1 cellular context compared by ENCODE assay signal in genomic region chr17:32443827-32444300, GRCh38.
A peak's percentile ranks its signal among the peaks of the same experiment; 100 is the strongest.
TF ChIP-seq lines count a peak whose summit lies in the region.

No MANE protein-coding gene starts in this region.

TF ChIP-seq in HepG2, 621 proteins besides CTCF, POLR2A, EP300 and RAD21 (continues in another document):
- TF ChIP-seq HOXA7 (CRISPR knock-in tag; IDR thresholded peaks at IDR 0.05) (no peak), DNMT3B (CRISPR knock-in tag; conservative IDR thresholded peaks at IDR 0.05) (no peak), HIVEP1 (CRISPR knock-in tag; IDR thresholded peaks at IDR 0.05) (no peak), ZNF619 (CRISPR knock-in tag; IDR thresholded peaks at IDR 0.05) (no peak), ZNF7 (CRISPR knock-in tag; IDR thresholded peaks at IDR 0.05) (no peak), ZNF572 (CRISPR knock-in tag; IDR thresholded peaks at IDR 0.05) (0 out of 2 replicates have a peak, but pooled peaks have one; percentile 64), ZSCAN31 (CRISPR knock-in tag; IDR thresholded peaks at IDR 0.05; ENCODE audit: low read depth) (no peak), HHEX (CRISPR knock-in tag; IDR thresholded peaks at IDR 0.05) (no peak), BATF2 (CRISPR knock-in tag; IDR thresholded peaks at IDR 0.05) (no peak), ZFP91 (CRISPR knock-in tag; IDR thresholded peaks at IDR 0.05; ENCODE audit: borderline replicate concordance) (no peak), THYN1 (CRISPR knock-in tag; IDR thresholded peaks at IDR 0.05; ENCODE audit: borderline replicate concordance, low read depth) (no peak), ATF7-NPFF (CRISPR knock-in tag; IDR thresholded peaks at IDR 0.05; ENCODE audit: low read depth) (no peak), ZNF607 (CRISPR knock-in tag; IDR thresholded peaks at IDR 0.05; ENCODE audit: borderline replicate concordance) (peak; percentile 83; the same call in 1 of the 2 replicates), BCL3 (CRISPR knock-in tag; IDR thresholded peaks at IDR 0.05) (no peak), PAX8 (CRISPR knock-in tag; IDR thresholded peaks at IDR 0.05; ENCODE audit: borderline replicate concordance) (no peak), ZMAT5 (CRISPR knock-in tag; IDR thresholded peaks at IDR 0.05; ENCODE audit: borderline replicate concordance, low read depth) (no peak), ONECUT2 (CRISPR knock-in tag; IDR thresholded peaks at IDR 0.05) (no peak), ZNF121 (CRISPR knock-in tag; IDR thresholded peaks at IDR 0.05) (0 out of 2 replicates have a peak, but pooled peaks have one; percentile 44), SRSF4 (IDR thresholded peaks at IDR 0.05; ENCODE audit: low read depth, low read length, poor library complexity, severe bottlenecking) (no peak), DNMT1 (CRISPR knock-in tag; IDR thresholded peaks at IDR 0.05) (0 out of 2 replicates have a peak, but pooled peaks have one; percentile 49), TOPORS (CRISPR knock-in tag; IDR thresholded peaks at IDR 0.05) (no peak), DR1 (CRISPR knock-in tag; IDR thresholded peaks at IDR 0.05) (no peak), ZNF773 (CRISPR knock-in tag; IDR thresholded peaks at IDR 0.05; ENCODE audit: borderline replicate concordance) (no peak), ZNF160 (CRISPR knock-in tag; IDR thresholded peaks at IDR 0.05) (no peak), YEATS2 (CRISPR knock-in tag; IDR thresholded peaks at IDR 0.05; ENCODE audit: borderline replicate concordance) (no peak), TOE1 (CRISPR knock-in tag; IDR thresholded peaks at IDR 0.05) (no peak), IKZF5 (CRISPR knock-in tag; IDR thresholded peaks at IDR 0.05) (no peak), TEAD3 (CRISPR knock-in tag; optimal IDR thresholded peaks at IDR 0.05; ENCODE audit: borderline replicate concordance) (peak; percentile 1), CAMTA2 (CRISPR knock-in tag; IDR thresholded peaks at IDR 0.05; ENCODE audit: borderline replicate concordance) (0 out of 2 replicates have a peak, but pooled peaks have one; percentile 18), HNRNPL (IDR thresholded peaks at IDR 0.05; ENCODE audit: low read depth, low read length) (no peak), ATF6 (CRISPR knock-in tag; conservative IDR thresholded peaks at IDR 0.05) (no peak), ZNF781 (CRISPR knock-in tag; IDR thresholded peaks at IDR 0.05; ENCODE audit: borderline replicate concordance, not compliant biosample characterization) (peak; percentile 21), DZIP1 (CRISPR knock-in tag; IDR thresholded peaks at IDR 0.05) (0 out of 2 replicates have a peak, but pooled peaks have one; percentile 20), ZNF704 (CRISPR knock-in tag; IDR thresholded peaks at IDR 0.05; ENCODE audit: borderline replicate concordance) (no peak), ZNF772 (CRISPR knock-in tag; IDR thresholded peaks at IDR 0.05) (no peak), MXI1 (IDR thresholded peaks at IDR 0.05; ENCODE audit: borderline replicate concordance, low read depth, low read length) (no peak), MAX (IDR thresholded peaks at IDR 0.05) (peak; percentile 2; the same call in 1 of the 2 replicates), FUBP1 (CRISPR knock-in tag; IDR thresholded peaks at IDR 0.05; ENCODE audit: borderline replicate concordance) (no peak), LCORL (IDR thresholded peaks at IDR 0.05) (no peak), LCORL (CRISPR knock-in tag; IDR thresholded peaks at IDR 0.05) (peak; percentile 75; the same call in 1 of the 2 replicates), AFF4 (CRISPR knock-in tag; IDR thresholded peaks at IDR 0.05) (no peak), ZNF782 (CRISPR knock-in tag; IDR thresholded peaks at IDR 0.05; ENCODE audit: borderline replicate concordance) (0 out of 2 replicates have a peak, but pooled peaks have one; percentile 45), ZNF570 (CRISPR knock-in tag; IDR thresholded peaks at IDR 0.05; ENCODE audit: borderline replicate concordance) (no peak), ZNF530 (CRISPR knock-in tag; IDR thresholded peaks at IDR 0.05; ENCODE audit: low read depth) (no peak), ZNF615 (CRISPR knock-in tag; IDR thresholded peaks at IDR 0.05; ENCODE audit: borderline replicate concordance) (no peak), ZBTB38 (CRISPR knock-in tag; IDR thresholded peaks at IDR 0.05) (no peak), GFI1 (CRISPR knock-in tag; IDR thresholded peaks at IDR 0.05; ENCODE audit: borderline replicate concordance) (peak; percentile 9; the same call in 1 of the 2 replicates), KDM2A (CRISPR knock-in tag; IDR thresholded peaks at IDR 0.05; ENCODE audit: borderline replicate concordance, low read depth) (no peak)
